13 cellular contexts compared by ENCODE assay signal in the genomic region with DNA sequence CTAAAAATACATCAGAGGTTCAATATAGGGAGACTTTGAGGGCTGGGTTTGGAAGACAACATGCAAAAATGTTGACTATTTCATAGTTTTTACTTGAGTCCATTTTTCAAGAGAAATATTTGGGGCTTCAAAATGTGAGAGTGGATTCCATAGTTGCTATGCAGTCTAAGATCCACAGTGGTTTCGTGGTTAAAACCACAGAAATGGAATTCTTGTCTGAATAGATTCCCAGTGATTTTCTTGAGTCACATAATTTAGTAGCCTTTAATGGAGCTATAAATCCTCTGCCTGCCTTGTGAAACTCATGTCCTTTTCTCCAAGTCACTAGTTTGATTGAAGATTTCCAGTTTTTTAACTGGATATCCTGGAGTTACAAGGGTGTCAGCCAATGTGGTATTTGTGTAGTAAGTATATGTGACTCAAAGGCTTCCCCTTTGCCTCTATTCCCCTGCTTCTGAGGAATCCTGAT.
DNase-seq lines count a peak whose midpoint lies in the region; ATAC-seq, FAIRE-seq and TF ChIP-seq lines count a peak whose summit lies in the region.
"Had no signal": no experiment of that assay in that cellular context is flagged by ENCODE, and none has a peak within 500 bp of the region (broad histone marks: within the 10 kb centered on the region; RNA-seq: fewer than 3 reads in every experiment).

No MANE protein-coding gene starts in this region.

- dilution Hi-C loops in mammary epithelial cell (cut with HindIII; ENCODE audit: low sequenced_read_pairs) = no loop called here

- H3K9me3 ChIP-seq in mammary epithelial cell (replicated peaks; ENCODE audit: insufficient read depth, low read length) (no peaks in the 10 kb centered on the region), left lung (no peaks in the 10 kb centered on the region), hepatocyte (ENCODE audit: low read depth) (no peaks in the 10 kb centered on the region)
- H3K9me3 ChIP-seq: psoas muscle, thyroid gland had no signal

- H3K4me3 ChIP-seq in BJ (ENCODE audit: low read depth, low read length) = no peak overlapping the region
- H3K4me3 ChIP-seq in mammary epithelial cell (replicated peaks in 1 of 3; ENCODE audit: insufficient read depth in 1 of 3, low read depth in 2 of 3, low read length in 3 of 3) = no peak overlapping the region
- H3K4me3 ChIP-seq in left lung = no peak overlapping the region
- H3K4me3 ChIP-seq in hepatocyte = no peak overlapping the region
- H3K4me3 ChIP-seq: cardiac muscle cell, psoas muscle, thyroid gland had no signal

- ATAC-seq in left lung (peak; percentile 69), HG02973 (IDR thresholded peaks at IDR 0.05; ENCODE audit: unreplicated experiment) (no peak)
- ATAC-seq: psoas muscle had no signal

- intact Hi-C loops in mammary epithelial cell (cut with micrococcal nuclease) (loop anchor here (2.0 to 5.0 kb wide), 4 partner anchors 66 to 573 kb away; a partner anchor contains a TSS), left lung (cut with DNase I) (no loop called here)

- H2AFZ ChIP-seq in mammary epithelial cell (ENCODE audit: low read depth, low read length) (no peak overlapping the region), hepatocyte (no peak overlapping the region)

- no peaks in the 10 kb centered on the region for H3K36me3 ChIP-seq in BJ (ENCODE audit: control insufficient read depth, insufficient read depth, low read length)
- no peaks in the 10 kb centered on the region for H3K36me3 ChIP-seq in mammary epithelial cell (ENCODE audit: insufficient read depth, low read length)
- H3K36me3 ChIP-seq in left lung = no peaks in the 10 kb centered on the region
- H3K36me3 ChIP-seq in hepatocyte (replicated peaks; ENCODE audit: insufficient read depth, low read depth) = no peaks in the 10 kb centered on the region
- H3K36me3 ChIP-seq: cardiac muscle cell, thyroid gland had no signal

- H3K27ac ChIP-seq in mammary epithelial cell (ENCODE audit: insufficient read depth, low read depth, low read length) (peak overlapping the region; percentile 87), left lung (no peak overlapping the region), hepatocyte (no peak overlapping the region)
- H3K27ac ChIP-seq: cardiac muscle cell, psoas muscle, thyroid gland had no signal

- in situ Hi-C loops in mammary epithelial cell (cut with MboI; ENCODE audit: low sequenced_read_pairs in 2 of 2) = no loop called here

- H3K27me3 ChIP-seq in BJ (ENCODE audit: control insufficient read depth, insufficient read depth, low read length) = no peaks in the 10 kb centered on the region
- no peaks in the 10 kb centered on the region for H3K27me3 ChIP-seq in mammary epithelial cell (ENCODE audit: insufficient read depth, low read length)
- no peaks in the 10 kb centered on the region for H3K27me3 ChIP-seq in left lung
- no peaks in the 10 kb centered on the region for H3K27me3 ChIP-seq in hepatocyte
- H3K27me3 ChIP-seq: cardiac muscle cell, thyroid gland had no signal

- H3K4me1 ChIP-seq in mammary epithelial cell (ENCODE audit: insufficient read depth, low read length) (peaks cover 30% of the 10 kb centered on the region), left lung (no peaks in the 10 kb centered on the region), hepatocyte (ENCODE audit: insufficient read depth) (no peaks in the 10 kb centered on the region)
- H3K4me1 ChIP-seq: thyroid gland had no signal

- H3K4me2 ChIP-seq in mammary epithelial cell (ENCODE audit: insufficient read depth, low read depth, low read length) = peak overlapping the region; percentile 29
- no peak overlapping the region for H3K4me2 ChIP-seq in hepatocyte

- H3K9ac ChIP-seq in mammary epithelial cell (ENCODE audit: insufficient read depth, low read length) = no peak overlapping the region

- DNase-seq in BJ (ENCODE audit: low read depth) = peak; percentile 95
- peak; percentile 93 for DNase-seq in NCI-H226
- peak; percentile 87 for DNase-seq in mammary epithelial cell
- DNase-seq in left lung = no peak
- DNase-seq in frontal cortex (ENCODE audit: low spot score in 2 of 2) = no peak
- DNase-seq in hepatocyte (ENCODE audit: low spot score) = no peak
- DNase-seq in inferior parietal cortex (ENCODE audit: extremely low spot score) = no peak
- DNase-seq: DMS 273 treated with DMSO at 0.1 percent for 48 hours, NCI-H1417, psoas muscle, thyroid gland had no signal

- POLR2A ChIA-PET in BJ (lab: Charles Lee) = no interaction called here

- CTCF ChIA-PET in BJ (lab: Yijun Ruan, JAX) (interaction anchor here (1.1 to 1.9 kb wide), 2 partner anchors 17 to 30 kb away, joined by 3 to 5 read pairs; no protein-coding TSS in a partner anchor), mammary epithelial cell (lab: Charles Lee; ENCODE audit: low non-redundant PET) (interaction anchor here (0.6 kb wide), 2 partner anchors 14 to 851 kb away, joined by 4 to 14 read pairs; no protein-coding TSS in a partner anchor)

- no TSS peak for BruUV-seq in mammary epithelial cell (replicated peaks; lab: Mats Ljungman, UMichigan)

- 0% methylated on average over 1 of the region's 1 CpG for WGBS in mammary epithelial cell (ENCODE audit: low coverage, missing lambda C conversion rate)
- WGBS in hepatocyte (ENCODE audit: low lambda C conversion rate, missing lambda C conversion rate) = 68% methylated on average over 1 of the region's 1 CpG

- FAIRE-seq in frontal cortex (lab: Jason Lieb, UNC) = no peak

- TF ChIP-seq CTCF in BJ (IDR thresholded peaks at IDR 0.05; ENCODE audit: insufficient read depth, low read depth, low read length) (no peak), mammary epithelial cell (conservative IDR thresholded peaks at IDR 0.05 in 1 of 2, IDR thresholded peaks at IDR 0.05 in 1 of 2; ENCODE audit: extremely low read depth in 1 of 2, insufficient read depth in 1 of 2, low read depth in 1 of 2, low read length in 2 of 2) (no peak), left lung (IDR thresholded peaks at IDR 0.05) (no peak), hepatocyte (IDR thresholded peaks at IDR 0.05; ENCODE audit: poor library complexity) (no peak)

- no peaks in the 10 kb centered on the region for H3K9me2 ChIP-seq in hepatocyte (replicated peaks; ENCODE audit: insufficient read depth)

- no peaks in the 10 kb centered on the region for H4K20me1 ChIP-seq in mammary epithelial cell (ENCODE audit: insufficient read depth, low read length)
- no peaks in the 10 kb centered on the region for H4K20me1 ChIP-seq in hepatocyte (ENCODE audit: insufficient read depth, poor library complexity, severe bottlenecking)

- H3K79me2 ChIP-seq in mammary epithelial cell (ENCODE audit: insufficient read depth, low read length) = no peaks in the 10 kb centered on the region
- no peaks in the 10 kb centered on the region for H3K79me2 ChIP-seq in hepatocyte

Comparison
In these comparisons a context has a peak if more than half of its experiments do, and no peak if none do; other contexts are left out.
1. DNase-seq: peak in BJ (single experiment), NCI-H226 (single experiment) and mammary epithelial cell (single experiment); none in left lung (0 of 2), frontal cortex (0 of 2), hepatocyte (single experiment) and inferior parietal cortex (single experiment).